19 cellular contexts compared by ENCODE assay signal in genomic region chr16:30745082-30745481, GRCh38. TPM values are rescaled to one million over a fixed set of nuclear protein-coding genes. Genes with fewer than 3 reads are reported as not detected.
A peak's percentile ranks its signal among the peaks of the same experiment; 100 is the strongest.
DNase-seq lines count a peak whose midpoint lies in the region; ATAC-seq, FAIRE-seq and TF ChIP-seq lines count a peak whose summit lies in the region.
"Had no signal": no experiment of that assay in that cellular context is flagged by ENCODE, and none has a peak within 500 bp of the region (broad histone marks: within the 10 kb centered on the region; RNA-seq: fewer than 3 reads in every experiment).

No MANE protein-coding gene starts in this region.

- no peaks in the 10 kb centered on the region for H3K27me3 ChIP-seq in left ventricle myocardium inferior (ENCODE audit: low read depth)
- H3K27me3 ChIP-seq in HepG2 (ENCODE audit: control insufficient read depth in 1 of 2, insufficient read depth in 2 of 2, low read length in 2 of 2), result no peaks in the 10 kb centered on the region
- H3K27me3 ChIP-seq: adrenal gland, heart right ventricle, Peyer's patch, SJSA1 had no signal

- H2AFZ ChIP-seq in HepG2 (ENCODE audit: low read length), result no peak overlapping the region

- peak overlapping the region; percentile 2 for H3K4me3 Mint-ChIP-seq in activated T-helper 2 cell treated with anti-CD3 and anti-CD28 coated beads, Interferon-gamma antibody, Interleukin-2, Interleukin-4, amounts not matched to agents 10 μg/mL and 5 μg/mL and 100 μg/mL, durations not matched to agents 14 hours and 24 hours and 36 hours (ENCODE audit: low read depth)
- no peak overlapping the region for H3K4me3 Mint-ChIP-seq in mesothelial cell of epicardium
- H3K4me3 Mint-ChIP-seq: dendritic cell treated with granulocyte-macrophage colony-stimulating factor and Interleukin-4, amounts not matched to agents 40 ng/mL and 50 ng/mL, for 4 days had no signal

- intact Hi-C loops in left ventricle myocardium inferior (cut with micrococcal nuclease), result no loop called here
- intact Hi-C loops in Right ventricle myocardium superior (cut with DNase I), result no loop called here
- intact Hi-C loops in activated T-helper 2 cell treated with anti-CD3 and anti-CD28 coated beads, Interferon-gamma antibody, Interleukin-2, Interleukin-4, amounts not matched to agents 10 μg/mL and 5 μg/mL and 100 μg/mL, durations not matched to agents 14 hours and 24 hours and 36 hours (cut with micrococcal nuclease), result no loop called here
- intact Hi-C loops in HepG2 (cut with micrococcal nuclease; ENCODE audit: unreplicated experiment), result loop anchor here (5.0 to 10.0 kb wide), 3 partner anchors 48 to 678 kb away; partner anchors contain the start of genes ALDOA and SRCAP

- H3K27ac Mint-ChIP-seq in activated T-helper 2 cell treated with anti-CD3 and anti-CD28 coated beads, Interferon-gamma antibody, Interleukin-2, Interleukin-4, amounts not matched to agents 10 μg/mL and 5 μg/mL and 100 μg/mL, durations not matched to agents 14 hours and 24 hours and 36 hours, result no peak overlapping the region
- no peak overlapping the region for H3K27ac Mint-ChIP-seq in mesothelial cell of epicardium
- H3K27ac Mint-ChIP-seq: dendritic cell treated with granulocyte-macrophage colony-stimulating factor and Interleukin-4, amounts not matched to agents 40 ng/mL and 50 ng/mL, for 4 days had no signal

- TF ChIP-seq CTCF in left ventricle myocardium inferior (IDR thresholded peaks at IDR 0.05; ENCODE audit: borderline replicate concordance), result no peak
- TF ChIP-seq CTCF in HepG2 (CRISPR knock-in tag; IDR thresholded peaks at IDR 0.05), result no peak
- no peak for TF ChIP-seq CTCF in mesothelial cell of epicardium (IDR thresholded peaks at IDR 0.05; ENCODE audit: unreplicated experiment)
- no peak for TF ChIP-seq CTCF in GM13976 (IDR thresholded peaks at IDR 0.05; ENCODE audit: borderline replicate concordance, control extremely low read depth, extremely low read depth, insufficient read depth, missing control alignments)

- H3K27me3 Mint-ChIP-seq in activated T-helper 2 cell treated with anti-CD3 and anti-CD28 coated beads, Interferon-gamma antibody, Interleukin-2, Interleukin-4, amounts not matched to agents 10 μg/mL and 5 μg/mL and 100 μg/mL, durations not matched to agents 14 hours and 24 hours and 36 hours (ENCODE audit: low read depth), result no peaks in the 10 kb centered on the region
- no peaks in the 10 kb centered on the region for H3K27me3 Mint-ChIP-seq in mesothelial cell of epicardium (ENCODE audit: low read depth)
- H3K27me3 Mint-ChIP-seq: dendritic cell treated with granulocyte-macrophage colony-stimulating factor and Interleukin-4, amounts not matched to agents 40 ng/mL and 50 ng/mL, for 4 days had no signal

- H4K20me1 ChIP-seq in HepG2 (ENCODE audit: insufficient read depth, low read length), result no peaks in the 10 kb centered on the region

- FAIRE-seq in HepG2 (lab: Jason Lieb, UNC), result peak; percentile 62

- H3K4me2 ChIP-seq in HepG2 (ENCODE audit: low read depth, low read length), result peak overlapping the region; percentile 20; the same call in 1 of the 2 replicates
- H3K4me2 ChIP-seq: KMS-11 had no signal

- TF ChIP-seq POLR2A in HepG2 (IDR thresholded peaks at IDR 0.05; ENCODE audit: insufficient read depth in 1 of 2, low read depth in 2 of 2, low read length in 2 of 2), result no peak

- H3K4me1 ChIP-seq in left ventricle myocardium inferior (peaks cover 43% of the 10 kb centered on the region), HepG2 (ENCODE audit: insufficient read depth, low read length) (peaks cover 62% of the 10 kb centered on the region)

- H3K9me3 ChIP-seq in left ventricle myocardium inferior (replicated peaks), result no peaks in the 10 kb centered on the region
- no peaks in the 10 kb centered on the region for H3K9me3 ChIP-seq in HepG2 (ENCODE audit: low read length)
- H3K9me3 ChIP-seq: adrenal gland, heart right ventricle, Peyer's patch, SJSA1 had no signal

- peak overlapping the region; percentile 21; the same call in 1 of the 2 replicates for H3K9ac ChIP-seq in HepG2 (ENCODE audit: insufficient read depth, low read depth, low read length)
- H3K9ac ChIP-seq: KMS-11 had no signal

- 11% methylated on average over 2 of the region's 2 CpGs for WGBS in HepG2 (ENCODE audit: low lambda C conversion rate)

- in situ Hi-C loops in HepG2 (cut with HindIII; ENCODE audit: extremely low pct_ligation_motif_present, low pct_unique_long_range_greater_than_20kb), result no loop called here
- in situ Hi-C loops in GM13976 (cut with MboI; ENCODE audit: low sequenced_read_pairs, unreplicated experiment), result no loop called here

- H3K4me3 ChIP-seq in left ventricle myocardium inferior, result no peak overlapping the region
- H3K4me3 ChIP-seq in HepG2 (replicated peaks in 1 of 3; ENCODE audit: insufficient read depth in 1 of 3, low read depth in 2 of 3, low read length in 3 of 3), result no peak overlapping the region
- H3K4me3 ChIP-seq: adrenal gland, heart right ventricle, Peyer's patch, SJSA1 had no signal

- ATAC-seq in Right ventricle myocardium superior (ENCODE audit: poor library complexity), result no peak
- no peak; the same call in 2 of the 3 replicates for ATAC-seq in HepG2
- ATAC-seq in GM18868 (IDR thresholded peaks at IDR 0.05; ENCODE audit: unreplicated experiment), result no peak
- ATAC-seq in GM21825 (IDR thresholded peaks at IDR 0.05; ENCODE audit: unreplicated experiment), result no peak
- ATAC-seq: heart right ventricle had no signal

- H3K9me3 Mint-ChIP-seq in activated T-helper 2 cell treated with anti-CD3 and anti-CD28 coated beads, Interferon-gamma antibody, Interleukin-2, Interleukin-4, amounts not matched to agents 10 μg/mL and 5 μg/mL and 100 μg/mL, durations not matched to agents 14 hours and 24 hours and 36 hours, result no peaks in the 10 kb centered on the region
- no peaks in the 10 kb centered on the region for H3K9me3 Mint-ChIP-seq in mesothelial cell of epicardium
- H3K9me3 Mint-ChIP-seq: dendritic cell treated with granulocyte-macrophage colony-stimulating factor and Interleukin-4, amounts not matched to agents 40 ng/mL and 50 ng/mL, for 4 days had no signal

- BruUV-seq in HepG2 (replicated peaks; lab: Mats Ljungman, UMichigan), result no TSS peak

- POLR2A ChIA-PET in HepG2 (lab: Yijun Ruan, JAX), result no interaction called here

- CTCF ChIA-PET in HepG2 (lab: Yijun Ruan, JAX; ENCODE audit: low intra/inter-chr PET ratio, low total read pairs), result no interaction called here

- H3K36me3 ChIP-seq in left ventricle myocardium inferior (peaks cover 12% of the 10 kb centered on the region), HepG2 (replicated peaks in 1 of 2; ENCODE audit: control insufficient read depth in 1 of 2, insufficient read depth in 2 of 2, low read length in 2 of 2) (peaks cover 0 to 3% of the 10 kb centered on the region in 2 experiments; a peak in 1 of 5 replicates)

- no peak for TF ChIP-seq RAD21 in HepG2 (CRISPR knock-in tag; IDR thresholded peaks at IDR 0.05)

- TF ChIP-seq EP300 in HepG2 (IDR thresholded peaks at IDR 0.05; ENCODE audit: low read depth in 2 of 2, low read length in 2 of 2), result peak in 1 of 2 experiments; percentile 67; a peak in 1 of 4 replicates
- no peak for TF ChIP-seq EP300 in HepG2 (CRISPR knock-in tag; IDR thresholded peaks at IDR 0.05; ENCODE audit: borderline replicate concordance)

- H3K79me2 ChIP-seq in HepG2 (ENCODE audit: insufficient read depth, low read length), result peaks cover 8% of the 10 kb centered on the region

- no peak for DNase-seq in left ventricle myocardium inferior
- DNase-seq in Right ventricle myocardium superior, result no peak
- no peak for DNase-seq in activated T-helper 2 cell treated with anti-CD3 and anti-CD28 coated beads, Interferon-gamma antibody, Interleukin-2, Interleukin-4, amounts not matched to agents 10 μg/mL and 5 μg/mL and 100 μg/mL, durations not matched to agents 14 hours and 24 hours and 36 hours (ENCODE audit: low spot score)
- DNase-seq in HepG2 (ENCODE audit: low spot score), result peak; percentile 67
- no peak for DNase-seq in mesothelial cell of epicardium (ENCODE audit: low spot score in 2 of 2, unreplicated experiment in 2 of 2)
- DNase-seq in GM13976 (ENCODE audit: low spot score), result no peak
- DNase-seq: adrenal gland, DND-41, H7, heart right ventricle, NCI-H2029, NCI-H345, Peyer's patch, substantia nigra had no signal

- peaks cover 22% of the 10 kb centered on the region for H3K4me1 Mint-ChIP-seq in activated T-helper 2 cell treated with anti-CD3 and anti-CD28 coated beads, Interferon-gamma antibody, Interleukin-2, Interleukin-4, amounts not matched to agents 10 μg/mL and 5 μg/mL and 100 μg/mL, durations not matched to agents 14 hours and 24 hours and 36 hours (ENCODE audit: low read depth)
- H3K4me1 Mint-ChIP-seq in mesothelial cell of epicardium, result peaks cover 28% of the 10 kb centered on the region

- peaks cover 47% of the 10 kb centered on the region for H3K36me3 Mint-ChIP-seq in activated T-helper 2 cell treated with anti-CD3 and anti-CD28 coated beads, Interferon-gamma antibody, Interleukin-2, Interleukin-4, amounts not matched to agents 10 μg/mL and 5 μg/mL and 100 μg/mL, durations not matched to agents 14 hours and 24 hours and 36 hours (ENCODE audit: low read depth)
- H3K36me3 Mint-ChIP-seq in mesothelial cell of epicardium, result peaks cover 22% of the 10 kb centered on the region

- H3K27ac ChIP-seq in left ventricle myocardium inferior (replicated peaks) (peak overlapping the region; percentile 74), HepG2 (ENCODE audit: extremely low read length, insufficient read depth, low read length) (peak overlapping the region; percentile 66)
- H3K27ac ChIP-seq: adrenal gland, KMS-11, SJSA1 had no signal

RNA-seq across cellular contexts. Expression of gene PHKG2, which starts 3.1 kb away (rescaled TPM):
- total RNA-seq in left ventricle myocardium inferior (15.6 TPM), Right ventricle myocardium superior (13.4 TPM), HepG2 (2016; rRNA removed; fragmentation: Illumina TruSeq; extraction: Trizol) (33.9 and 37.4 TPM in 2 replicates), mesothelial cell of epicardium (44.6 to 53.2 TPM (median 46.4 TPM) in 3 replicates)
- 38.1 and 41.6 TPM in 2 replicates for total RNA-seq in activated T-helper 2 cell treated with anti-CD3 and anti-CD28 coated beads, Interferon-gamma antibody, Interleukin-2, Interleukin-4, amounts not matched to agents 10 μg/mL and 5 μg/mL and 100 μg/mL, durations not matched to agents 14 hours and 24 hours and 36 hours
- 13.4 TPM in 2 replicates for total RNA-seq in HepG2 (2016; cell fraction: cytosol; rRNA removed; fragmentation: Illumina TruSeq; extraction: Trizol; ENCODE audit: low read depth)
- total RNA-seq in HepG2 (2016; cell fraction: insoluble cytoplasmic fraction; rRNA removed; fragmentation: Illumina TruSeq; extraction: Trizol), result 32.9 and 41.4 TPM in 2 replicates
- 23.7 and 24.3 TPM in 2 replicates for total RNA-seq in HepG2 (2016; cell fraction: membrane; rRNA removed; fragmentation: Illumina TruSeq; extraction: Trizol)
- 39.5 and 43.1 TPM in 2 replicates for total RNA-seq in HepG2 (2016; cell fraction: nucleus; rRNA removed; fragmentation: Illumina TruSeq; extraction: Trizol)
- 39.8 and 42.1 TPM in 2 replicates for polyA plus RNA-seq in HepG2 (2011; rRNA removed)
- polyA plus RNA-seq in HepG2 (2011; cell fraction: cytosol; rRNA removed), result 22.7 and 30.8 TPM in 2 replicates
- 140 and 166 TPM in 2 replicates for polyA plus RNA-seq in HepG2 (2011; cell fraction: nucleus; rRNA removed)
- 21.4 and 22.8 TPM in 2 replicates for polyA plus RNA-seq in HepG2 (2012)
- polyA plus RNA-seq in HepG2 (2016; cell fraction: cytosol; fragmentation: Illumina TruSeq; extraction: Trizol; ENCODE audit: low read depth), result 15.4 and 16.5 TPM in 2 replicates
- polyA plus RNA-seq in HepG2 (2016; cell fraction: insoluble cytoplasmic fraction; fragmentation: Illumina TruSeq; extraction: Trizol; ENCODE audit: low read depth), result 38.9 and 41.5 TPM in 2 replicates
- 21.3 and 23.8 TPM in 2 replicates for polyA plus RNA-seq in HepG2 (2016; cell fraction: membrane; fragmentation: Illumina TruSeq; extraction: Trizol; ENCODE audit: low read depth)
- 142 and 147 TPM in 2 replicates for polyA plus RNA-seq in HepG2 (2016; cell fraction: nucleus; fragmentation: Illumina TruSeq; extraction: Trizol; ENCODE audit: insufficient read depth, low read depth)
- polyA minus RNA-seq in HepG2 (2011; rRNA and poly(A)+ RNA removed; ENCODE audit: low replicate concordance), result 53.8 and 68.9 TPM in 2 replicates
- polyA minus RNA-seq in HepG2 (2011; cell fraction: cytosol; rRNA and poly(A)+ RNA removed), result 9.0 and 12.9 TPM in 2 replicates
- 38.1 and 40.3 TPM in 2 replicates for polyA minus RNA-seq in HepG2 (2011; cell fraction: nucleus; rRNA and poly(A)+ RNA removed)

RNA-seq across cellular contexts. Expression of gene CFAP119, which starts 16.8 kb away (rescaled TPM):
- 0.69 TPM for total RNA-seq in left ventricle myocardium inferior
- 0.46 TPM for total RNA-seq in Right ventricle myocardium superior
- 2.3 and 2.8 TPM in 2 replicates for total RNA-seq in activated T-helper 2 cell treated with anti-CD3 and anti-CD28 coated beads, Interferon-gamma antibody, Interleukin-2, Interleukin-4, amounts not matched to agents 10 μg/mL and 5 μg/mL and 100 μg/mL, durations not matched to agents 14 hours and 24 hours and 36 hours
- total RNA-seq in HepG2 (2016; rRNA removed; fragmentation: Illumina TruSeq; extraction: Trizol), result 1.2 and 6.4 TPM in 2 replicates
- total RNA-seq in HepG2 (2016; cell fraction: cytosol; rRNA removed; fragmentation: Illumina TruSeq; extraction: Trizol; ENCODE audit: low read depth), result 0.51 and 0.71 TPM in 2 replicates
- total RNA-seq in HepG2 (2016; cell fraction: insoluble cytoplasmic fraction; rRNA removed; fragmentation: Illumina TruSeq; extraction: Trizol), result 1.4 and 4.0 TPM in 2 replicates
- total RNA-seq in HepG2 (2016; cell fraction: membrane; rRNA removed; fragmentation: Illumina TruSeq; extraction: Trizol), result 0.83 and 1.7 TPM in 2 replicates
- 11.6 and 12.1 TPM in 2 replicates for total RNA-seq in HepG2 (2016; cell fraction: nucleus; rRNA removed; fragmentation: Illumina TruSeq; extraction: Trizol)
- 4.0 and 6.4 TPM in 2 replicates for polyA plus RNA-seq in HepG2 (2011; rRNA removed)
- 1.3 and 2.2 TPM in 2 replicates for polyA plus RNA-seq in HepG2 (2011; cell fraction: cytosol; rRNA removed)
- polyA plus RNA-seq in HepG2 (2011; cell fraction: nucleus; rRNA removed), result 37.2 and 53.6 TPM in 2 replicates
- polyA plus RNA-seq in HepG2 (2012), result 0.84 and 2.1 TPM in 2 replicates
- polyA plus RNA-seq in HepG2 (2016; cell fraction: cytosol; fragmentation: Illumina TruSeq; extraction: Trizol; ENCODE audit: low read depth), result 0.78 and 0.96 TPM in 2 replicates
- polyA plus RNA-seq in HepG2 (2016; cell fraction: insoluble cytoplasmic fraction; fragmentation: Illumina TruSeq; extraction: Trizol; ENCODE audit: low read depth), result 0.91 and 1.5 TPM in 2 replicates
- polyA plus RNA-seq in HepG2 (2016; cell fraction: membrane; fragmentation: Illumina TruSeq; extraction: Trizol; ENCODE audit: low read depth), result 0.41 and 1.4 TPM in 2 replicates
- polyA plus RNA-seq in HepG2 (2016; cell fraction: nucleus; fragmentation: Illumina TruSeq; extraction: Trizol; ENCODE audit: insufficient read depth, low read depth), result 22.1 and 31.9 TPM in 2 replicates
- 1.5 and 16.0 TPM in 2 replicates for polyA minus RNA-seq in HepG2 (2011; rRNA and poly(A)+ RNA removed; ENCODE audit: low replicate concordance)
- 0.69 and 1.8 TPM in 2 replicates for polyA minus RNA-seq in HepG2 (2011; cell fraction: cytosol; rRNA and poly(A)+ RNA removed)
- polyA minus RNA-seq in HepG2 (2011; cell fraction: nucleus; rRNA and poly(A)+ RNA removed), result 3.7 and 5.2 TPM in 2 replicates
- 6.0 to 7.4 TPM (median 6.3 TPM) in 3 replicates for total RNA-seq in mesothelial cell of epicardium

RNA-seq across cellular contexts. Expression of gene RNF40, which starts 17.0 kb away (rescaled TPM):
- total RNA-seq in left ventricle myocardium inferior (35.6 TPM), Right ventricle myocardium superior (29.4 TPM), HepG2 (2016; rRNA removed; fragmentation: Illumina TruSeq; extraction: Trizol) (85.6 and 102 TPM in 2 replicates), mesothelial cell of epicardium (124 to 130 TPM (median 126 TPM) in 3 replicates)
- total RNA-seq in activated T-helper 2 cell treated with anti-CD3 and anti-CD28 coated beads, Interferon-gamma antibody, Interleukin-2, Interleukin-4, amounts not matched to agents 10 μg/mL and 5 μg/mL and 100 μg/mL, durations not matched to agents 14 hours and 24 hours and 36 hours, result 83.8 and 91.6 TPM in 2 replicates
- 11.9 and 12.0 TPM in 2 replicates for total RNA-seq in HepG2 (2016; cell fraction: cytosol; rRNA removed; fragmentation: Illumina TruSeq; extraction: Trizol; ENCODE audit: low read depth)
- total RNA-seq in HepG2 (2016; cell fraction: insoluble cytoplasmic fraction; rRNA removed; fragmentation: Illumina TruSeq; extraction: Trizol), result 79.6 and 89.9 TPM in 2 replicates
- total RNA-seq in HepG2 (2016; cell fraction: membrane; rRNA removed; fragmentation: Illumina TruSeq; extraction: Trizol), result 40.5 and 47.1 TPM in 2 replicates
- total RNA-seq in HepG2 (2016; cell fraction: nucleus; rRNA removed; fragmentation: Illumina TruSeq; extraction: Trizol), result 55.6 and 65.6 TPM in 2 replicates
- 84.0 and 91.0 TPM in 2 replicates for polyA plus RNA-seq in HepG2 (2011; rRNA removed)
- 47.5 and 49.3 TPM in 2 replicates for polyA plus RNA-seq in HepG2 (2011; cell fraction: cytosol; rRNA removed)
- polyA plus RNA-seq in HepG2 (2011; cell fraction: nucleus; rRNA removed), result 128 and 147 TPM in 2 replicates
- polyA plus RNA-seq in HepG2 (2012), result 44.7 and 52.0 TPM in 2 replicates
- 8.6 and 10.7 TPM in 2 replicates for polyA plus RNA-seq in HepG2 (2016; cell fraction: cytosol; fragmentation: Illumina TruSeq; extraction: Trizol; ENCODE audit: low read depth)
- 87.6 and 98.5 TPM in 2 replicates for polyA plus RNA-seq in HepG2 (2016; cell fraction: insoluble cytoplasmic fraction; fragmentation: Illumina TruSeq; extraction: Trizol; ENCODE audit: low read depth)
- 29.9 and 30.8 TPM in 2 replicates for polyA plus RNA-seq in HepG2 (2016; cell fraction: membrane; fragmentation: Illumina TruSeq; extraction: Trizol; ENCODE audit: low read depth)
- 131 and 139 TPM in 2 replicates for polyA plus RNA-seq in HepG2 (2016; cell fraction: nucleus; fragmentation: Illumina TruSeq; extraction: Trizol; ENCODE audit: insufficient read depth, low read depth)
- polyA minus RNA-seq in HepG2 (2011; rRNA and poly(A)+ RNA removed; ENCODE audit: low replicate concordance), result 110 and 128 TPM in 2 replicates
- polyA minus RNA-seq in HepG2 (2011; cell fraction: cytosol; rRNA and poly(A)+ RNA removed), result 42.3 and 58.2 TPM in 2 replicates
- polyA minus RNA-seq in HepG2 (2011; cell fraction: nucleus; rRNA and poly(A)+ RNA removed), result 34.0 and 43.5 TPM in 2 replicates

RNA-seq across cellular contexts. Expression of gene ZNF629, which starts 41.9 kb away (rescaled TPM):
- total RNA-seq in left ventricle myocardium inferior (21.1 TPM), Right ventricle myocardium superior (16.5 TPM), HepG2 (2016; rRNA removed; fragmentation: Illumina TruSeq; extraction: Trizol) (14.3 and 16.5 TPM in 2 replicates), mesothelial cell of epicardium (40.8 to 41.6 TPM (median 41.4 TPM) in 3 replicates)
- 0.78 and 0.82 TPM in 2 replicates for total RNA-seq in activated T-helper 2 cell treated with anti-CD3 and anti-CD28 coated beads, Interferon-gamma antibody, Interleukin-2, Interleukin-4, amounts not matched to agents 10 μg/mL and 5 μg/mL and 100 μg/mL, durations not matched to agents 14 hours and 24 hours and 36 hours
- 1.3 TPM in 2 replicates for total RNA-seq in HepG2 (2016; cell fraction: cytosol; rRNA removed; fragmentation: Illumina TruSeq; extraction: Trizol; ENCODE audit: low read depth)
- 12.7 and 16.5 TPM in 2 replicates for total RNA-seq in HepG2 (2016; cell fraction: insoluble cytoplasmic fraction; rRNA removed; fragmentation: Illumina TruSeq; extraction: Trizol)
- 5.2 and 5.9 TPM in 2 replicates for total RNA-seq in HepG2 (2016; cell fraction: membrane; rRNA removed; fragmentation: Illumina TruSeq; extraction: Trizol)
- total RNA-seq in HepG2 (2016; cell fraction: nucleus; rRNA removed; fragmentation: Illumina TruSeq; extraction: Trizol), result 15.1 and 17.8 TPM in 2 replicates
- polyA plus RNA-seq in HepG2 (2011; rRNA removed), result 6.1 and 8.2 TPM in 2 replicates
- polyA plus RNA-seq in HepG2 (2011; cell fraction: cytosol; rRNA removed), result 3.9 and 4.8 TPM in 2 replicates
- 25.0 TPM in 2 replicates for polyA plus RNA-seq in HepG2 (2011; cell fraction: nucleus; rRNA removed)
- polyA plus RNA-seq in HepG2 (2012), result 9.2 and 10.1 TPM in 2 replicates
- 0.64 and 0.65 TPM in 2 replicates for polyA plus RNA-seq in HepG2 (2016; cell fraction: cytosol; fragmentation: Illumina TruSeq; extraction: Trizol; ENCODE audit: low read depth)
- 11.8 and 14.8 TPM in 2 replicates for polyA plus RNA-seq in HepG2 (2016; cell fraction: insoluble cytoplasmic fraction; fragmentation: Illumina TruSeq; extraction: Trizol; ENCODE audit: low read depth)
- 2.2 and 2.7 TPM in 2 replicates for polyA plus RNA-seq in HepG2 (2016; cell fraction: membrane; fragmentation: Illumina TruSeq; extraction: Trizol; ENCODE audit: low read depth)
- polyA plus RNA-seq in HepG2 (2016; cell fraction: nucleus; fragmentation: Illumina TruSeq; extraction: Trizol; ENCODE audit: insufficient read depth, low read depth), result 25.2 and 26.3 TPM in 2 replicates
- polyA minus RNA-seq in HepG2 (2011; rRNA and poly(A)+ RNA removed; ENCODE audit: low replicate concordance), result 9.3 and 12.7 TPM in 2 replicates
- 8.3 and 9.5 TPM in 2 replicates for polyA minus RNA-seq in HepG2 (2011; cell fraction: cytosol; rRNA and poly(A)+ RNA removed)
- 15.8 and 22.4 TPM in 2 replicates for polyA minus RNA-seq in HepG2 (2011; cell fraction: nucleus; rRNA and poly(A)+ RNA removed)

RNA-seq across cellular contexts. Expression of gene SRCAP, which starts 46.1 kb away (rescaled TPM):
- total RNA-seq in left ventricle myocardium inferior (42.5 TPM), Right ventricle myocardium superior (36.7 TPM), HepG2 (2016; rRNA removed; fragmentation: Illumina TruSeq; extraction: Trizol) (9.0 and 27.8 TPM in 2 replicates), mesothelial cell of epicardium (74.2 to 79.7 TPM (median 74.8 TPM) in 3 replicates)
- 83.6 TPM in 2 replicates for total RNA-seq in activated T-helper 2 cell treated with anti-CD3 and anti-CD28 coated beads, Interferon-gamma antibody, Interleukin-2, Interleukin-4, amounts not matched to agents 10 μg/mL and 5 μg/mL and 100 μg/mL, durations not matched to agents 14 hours and 24 hours and 36 hours
- 13.8 and 14.2 TPM in 2 replicates for total RNA-seq in HepG2 (2016; cell fraction: cytosol; rRNA removed; fragmentation: Illumina TruSeq; extraction: Trizol; ENCODE audit: low read depth)
- total RNA-seq in HepG2 (2016; cell fraction: insoluble cytoplasmic fraction; rRNA removed; fragmentation: Illumina TruSeq; extraction: Trizol), result 9.7 and 19.4 TPM in 2 replicates
- total RNA-seq in HepG2 (2016; cell fraction: membrane; rRNA removed; fragmentation: Illumina TruSeq; extraction: Trizol), result 6.2 and 6.3 TPM in 2 replicates
- 19.4 and 23.7 TPM in 2 replicates for total RNA-seq in HepG2 (2016; cell fraction: nucleus; rRNA removed; fragmentation: Illumina TruSeq; extraction: Trizol)
- polyA plus RNA-seq in HepG2 (2011; rRNA removed), result 4.9 TPM in 2 replicates
- 0.72 and 0.78 TPM in 2 replicates for polyA plus RNA-seq in HepG2 (2011; cell fraction: cytosol; rRNA removed)
- 29.7 and 43.5 TPM in 2 replicates for polyA plus RNA-seq in HepG2 (2011; cell fraction: nucleus; rRNA removed)
- polyA plus RNA-seq in HepG2 (2012), result 14.4 and 16.2 TPM in 2 replicates
- 0.08 and 0.18 TPM in 2 replicates for polyA plus RNA-seq in HepG2 (2016; cell fraction: cytosol; fragmentation: Illumina TruSeq; extraction: Trizol; ENCODE audit: low read depth)
- 4.1 and 8.0 TPM in 2 replicates for polyA plus RNA-seq in HepG2 (2016; cell fraction: insoluble cytoplasmic fraction; fragmentation: Illumina TruSeq; extraction: Trizol; ENCODE audit: low read depth)
- 0.25 and 0.49 TPM in 2 replicates for polyA plus RNA-seq in HepG2 (2016; cell fraction: membrane; fragmentation: Illumina TruSeq; extraction: Trizol; ENCODE audit: low read depth)
- 43.3 and 55.9 TPM in 2 replicates for polyA plus RNA-seq in HepG2 (2016; cell fraction: nucleus; fragmentation: Illumina TruSeq; extraction: Trizol; ENCODE audit: insufficient read depth, low read depth)
- polyA minus RNA-seq in HepG2 (2011; rRNA and poly(A)+ RNA removed; ENCODE audit: low replicate concordance), result 32.0 and 40.1 TPM in 2 replicates
- polyA minus RNA-seq in HepG2 (2011; cell fraction: cytosol; rRNA and poly(A)+ RNA removed), result 12.0 and 13.6 TPM in 2 replicates
- 24.1 and 38.5 TPM in 2 replicates for polyA minus RNA-seq in HepG2 (2011; cell fraction: nucleus; rRNA and poly(A)+ RNA removed)
